ENCODE assay signal across 8 cellular contexts in the genomic region with DNA sequence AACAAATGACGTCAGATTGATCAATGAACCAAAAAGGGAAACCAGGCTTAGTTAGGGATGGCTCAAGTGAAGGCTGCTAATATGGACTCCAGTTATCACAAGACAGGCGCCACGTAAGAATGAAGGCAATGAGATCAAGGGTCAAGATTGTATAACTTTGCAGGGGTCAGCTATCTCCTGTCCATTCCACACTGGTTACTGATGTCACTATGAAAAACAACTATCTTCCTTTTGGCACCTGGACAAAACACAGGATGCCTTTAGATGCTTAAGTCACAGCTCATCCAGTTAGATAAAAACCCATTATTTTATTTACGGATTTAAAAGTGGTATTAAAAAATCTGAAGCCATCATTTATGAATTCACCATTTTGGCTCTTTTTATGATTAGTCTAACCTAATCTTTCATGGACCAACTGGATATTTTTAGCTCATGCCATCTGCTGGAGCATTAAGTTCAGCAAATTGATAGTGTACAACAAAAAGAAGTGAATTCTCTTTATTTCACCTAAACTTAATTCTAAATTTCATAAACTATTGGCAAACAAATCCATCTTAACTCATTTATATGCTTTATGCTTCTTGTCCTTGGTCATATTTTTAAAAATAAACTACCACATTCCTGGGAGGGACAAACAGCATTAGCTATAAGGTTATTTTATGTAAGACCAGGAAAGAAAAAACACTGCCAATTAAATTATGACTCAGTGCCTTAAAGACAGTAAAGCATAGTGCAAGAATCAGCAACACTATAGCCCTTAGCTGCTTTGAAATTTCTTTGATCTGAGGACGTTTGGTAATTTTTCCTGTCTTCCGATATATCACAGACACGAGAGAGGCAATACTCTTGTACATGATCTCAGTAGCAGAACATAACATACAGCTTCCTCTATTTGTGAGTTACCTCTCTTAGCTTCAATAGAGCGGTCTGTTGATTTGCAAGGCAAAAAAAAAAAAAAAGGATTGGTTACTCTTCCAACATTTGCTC. TPM values are rescaled to one million over a fixed set of nuclear protein-coding genes. Genes with fewer than 3 reads are reported as not detected.
DNase-seq lines count a peak whose midpoint lies in the region; ATAC-seq, FAIRE-seq and TF ChIP-seq lines count a peak whose summit lies in the region.

No MANE protein-coding gene starts in this region.

- ATAC-seq in A549 (peak; percentile 13 to 38; a peak in 3 of 6 replicates), GM19351 (IDR thresholded peaks at IDR 0.05; ENCODE audit: unreplicated experiment) (peak; percentile 45), T-helper 17 cell (peak; percentile 32), GM21390 (IDR thresholded peaks at IDR 0.05; ENCODE audit: unreplicated experiment) (no peak)

- peaks cover 3% of the 10 kb centered on the region for H3K36me3 Mint-ChIP-seq in T-helper 17 cell (ENCODE audit: low read depth)

- H3K4me3 Mint-ChIP-seq in T-helper 17 cell = no peak overlapping the region

- peaks cover 63% of the 10 kb centered on the region for H3K4me1 ChIP-seq in A549

- TF ChIP-seq EP300 in A549 (IDR thresholded peaks at IDR 0.05) = no peak

- TF ChIP-seq CTCF in A549 (IDR thresholded peaks at IDR 0.05) = no peak

- TF ChIP-seq RAD21 in A549 (conservative IDR thresholded peaks at IDR 0.05 in 1 of 2, IDR thresholded peaks at IDR 0.05 in 1 of 2) = no peak

- POLR2A ChIA-PET in A549 (lab: Yijun Ruan, JAX) = interaction anchor here (1.8 kb wide), 1 partner anchor 27 kb away, joined by 5 read pairs; a partner anchor contains a TSS

- H3K27me3 Mint-ChIP-seq in T-helper 17 cell = no peaks in the 10 kb centered on the region

- no peaks in the 10 kb centered on the region for H3K9me3 ChIP-seq in A549
- no peaks in the 10 kb centered on the region for H3K9me3 ChIP-seq in T-helper 17 cell (ENCODE audit: control insufficient read depth, low read length, poor library complexity, severe bottlenecking)

- 54% methylated on average over 8 of the region's 8 CpGs for WGBS in A549 (ENCODE audit: missing lambda C conversion rate)

- no peak overlapping the region for H3K4me3 ChIP-seq in A549

- peaks cover 42% of the 10 kb centered on the region for H3K4me1 Mint-ChIP-seq in T-helper 17 cell

- H3K27ac Mint-ChIP-seq in T-helper 17 cell = peak overlapping the region; percentile 72

- CTCF ChIA-PET in A549 (lab: Yijun Ruan, JAX) = no interaction called here

- peak overlapping the region; percentile 61 for H3K4me2 ChIP-seq in A549

- FAIRE-seq in A549 (lab: Jason Lieb, UNC) = no peak

- H3K27ac ChIP-seq in A549 = peak overlapping the region in 1 of 2 experiments; percentile 8; a peak in 1 of 6 replicates

- no peak for TF ChIP-seq POLR2A in A549 (IDR thresholded peaks at IDR 0.05; ENCODE audit: low read length)

- DNase-seq in A549 (ENCODE audit: low read depth in 1 of 2, low spot score in 1 of 2) = no peak
- no peak for DNase-seq in T-helper 17 cell
- peak; percentile 52 for DNase-seq in fibroblast of the conjunctiva (ENCODE audit: low read depth)
- no peak for DNase-seq in SHP77 (lab: John Stamatoyannopoulos, UW)
- no peak for DNase-seq in NCI-H2107 (lab: John Stamatoyannopoulos, UW)
- no peak for DNase-seq in superior temporal gyrus (ENCODE audit: extremely low spot score)

TF ChIP-seq in A549, 52 proteins besides CTCF, POLR2A, EP300 and RAD21:
- TF ChIP-seq RNF2 (IDR thresholded peaks at IDR 0.05; ENCODE audit: borderline replicate concordance, low read depth) = no peak
- TF ChIP-seq MAZ (IDR thresholded peaks at IDR 0.05; ENCODE audit: borderline replicate concordance, low read depth, low read length) = no peak
- TF ChIP-seq HOXB5 (CRISPR knock-in tag; IDR thresholded peaks at IDR 0.05) = no peak

RNA-seq across cellular contexts. Expression of a gene that starts 27.0 kb away (rescaled TPM):
- 171 and 189 TPM in 2 replicates for polyA plus RNA-seq in A549 (2011; rRNA removed)
- polyA plus RNA-seq in A549 (2012; cell fraction: cytosol; rRNA removed) = 57.7 and 60.1 TPM in 2 replicates
- 62.8 and 107 TPM in 2 replicates for polyA plus RNA-seq in A549 (2012; cell fraction: nucleus; rRNA removed)
- polyA plus RNA-seq in A549 (2017; fragmentation: RNase III; extraction: RNeasy Plus Mini Kit Qiagen cat#74134 plus additional on column Dnase treatment) = 153 to 154 TPM (median 154 TPM) in 3 replicates
- 125 and 131 TPM in 2 replicates for polyA minus RNA-seq in A549 (2011; rRNA and poly(A)+ RNA removed)
- total RNA-seq in T-helper 17 cell = 100 to 1,000 TPM; 138 to 178 TPM
